Comparison of ENCODE assay signal across 8 cellular contexts in genomic region chr1:153633161-153633746, GRCh38. TPM values are rescaled to one million over a fixed set of nuclear protein-coding genes. Genes with fewer than 3 reads are reported as not detected.
DNase-seq lines count a peak whose midpoint lies in the region; ATAC-seq and TF ChIP-seq lines count a peak whose summit lies in the region.

No MANE protein-coding gene starts in this region.

- POLR2A ChIA-PET in RWPE1 (lab: Yijun Ruan, JAX; ENCODE audit: low non-redundant PET) = interaction anchor here (0.5 to 1.8 kb wide), 11 partner anchors 14 to 150 kb away, joined by 3 to 14 read pairs (median 4); partner anchors contain the start of genes S100A14 and S100A16

- peak overlapping the region; percentile 50 for H3K4me3 ChIP-seq in fibroblast of villous mesenchyme (ENCODE audit: low read depth, low read length)
- peak overlapping the region; percentile 61 for H3K4me3 ChIP-seq in rectal smooth muscle tissue (ENCODE audit: low read length)

- no peaks in the 10 kb centered on the region for H3K27me3 ChIP-seq in rectal smooth muscle tissue (ENCODE audit: control insufficient read depth, insufficient read depth, low read length)

- CTCF ChIA-PET in RWPE1 (lab: Yijun Ruan, JAX) = interaction anchor here (0.6 to 2.5 kb wide), 2 partner anchors 30 to 61 kb away, joined by 5 to 13 read pairs; no protein-coding TSS in a partner anchor

- peak; percentile 2 for ATAC-seq in GM21717 (IDR thresholded peaks at IDR 0.05; ENCODE audit: unreplicated experiment)

- peaks cover 13% of the 10 kb centered on the region for H3K36me3 ChIP-seq in rectal smooth muscle tissue (ENCODE audit: control insufficient read depth, insufficient read depth, low read length)

- peak overlapping the region; percentile 100 for H3K27ac ChIP-seq in RWPE1
- peak overlapping the region; percentile 100 for H3K27ac ChIP-seq in rectal smooth muscle tissue (ENCODE audit: low read depth, low read length)

- no peak for TF ChIP-seq CTCF in RWPE1 (conservative IDR thresholded peaks at IDR 0.05; ENCODE audit: low read depth)
- TF ChIP-seq CTCF in fibroblast of villous mesenchyme (IDR thresholded peaks at IDR 0.05; ENCODE audit: insufficient read depth, low read depth, low read length) = no peak

- peak overlapping the region; percentile 8 for H3K9ac ChIP-seq in rectal smooth muscle tissue (ENCODE audit: low read length)

- DNase-seq in RWPE1 (ENCODE audit: low spot score) = no peak
- no peak for DNase-seq in fibroblast of villous mesenchyme (ENCODE audit: low read depth)
- no peak for DNase-seq in occipital lobe (lab: John Stamatoyannopoulos, UW)
- DNase-seq in cerebellar nuclear complex (lab: John Stamatoyannopoulos, UW) = no peak
- no peak for DNase-seq in DMS114 treated with DMSO at 0.1 percent for 48 hours (lab: John Stamatoyannopoulos, UW; ENCODE audit: unreplicated experiment)
- DNase-seq in NCI-H526 (lab: John Stamatoyannopoulos, UW) = no peak

- H3K4me1 ChIP-seq in rectal smooth muscle tissue (ENCODE audit: control insufficient read depth, insufficient read depth, low read length) = peaks cover 12% of the 10 kb centered on the region

RNA-seq across cellular contexts. Expression of gene CHTOP, which starts 0.6 kb away (rescaled TPM):
- total RNA-seq in fibroblast of villous mesenchyme = 41.9 and 47.9 TPM in 2 replicates
- total RNA-seq in occipital lobe = 77.0 TPM

RNA-seq across cellular contexts. Expression of gene S100A1, which starts 5.0 kb away (rescaled TPM):
- total RNA-seq in fibroblast of villous mesenchyme (not detected in 2 replicates), occipital lobe (0.47 TPM)

RNA-seq across cellular contexts. Expression of gene S100A13, which starts 5.9 kb away (rescaled TPM):
- total RNA-seq in fibroblast of villous mesenchyme (160 and 178 TPM in 2 replicates), occipital lobe (5.3 TPM)

RNA-seq across cellular contexts. Expression of gene S100A14, which starts 17.1 kb away (rescaled TPM):
- total RNA-seq in fibroblast of villous mesenchyme (not detected in 2 replicates), occipital lobe (0.47 TPM)

RNA-seq across cellular contexts. Expression of gene S100A16, which starts 20.3 kb away (rescaled TPM):
- total RNA-seq in fibroblast of villous mesenchyme (159 and 206 TPM in 2 replicates), occipital lobe (13.3 TPM)

Comparison
In these comparisons a context has a peak if more than half of its experiments do, and no peak if none do; other contexts are left out.
1. RNA of gene S100A13, which starts 5.9 kb away (total RNA-seq): 160 to 178 TPM in fibroblast of villous mesenchyme; 5.3 TPM in occipital lobe (single experiment); every median in the first group is over 10 times any median in the second.